Comparison of ENCODE assay signal across 9 cellular contexts in genomic region chr15:77505556-77505955, GRCh38.
"Had no signal": no experiment of that assay in that cellular context is flagged by ENCODE, and none has a peak within 500 bp of the region (broad histone marks: within the 10 kb centered on the region; RNA-seq: fewer than 3 reads in every experiment).

No MANE protein-coding gene starts in this region.

- ATAC-seq: activated CD4-positive, alpha-beta T cell treated with anti-CD3 and anti-CD28 coated beads for 36 hours; naive thymus-derived CD8-positive, alpha-beta T cell; stimulated activated memory B cell treated with anti-CD40 and anti-IgM and Interleukin-4, amounts not matched to agents 10 μg/mL and 1 μg/mL and 100 μg/mL, for 72 hours; T-cell had no signal

- FAIRE-seq: frontal cortex, pancreas had no signal

- H3K4me3 ChIP-seq: pancreas had no signal

- H3K36me3 ChIP-seq: pancreas had no signal

- H3K9me3 ChIP-seq: pancreas had no signal

- H3K27me3 ChIP-seq: pancreas had no signal

- DNase-seq: activated CD4-positive, alpha-beta T cell treated with anti-CD3 and anti-CD28 coated beads for 36 hours; activated CD4-positive, alpha-beta T cell treated with anti-CD3 and anti-CD28 coated beads, Interleukin-2, amount 50 U/mL, for 48 hours; mesenchymal stem cell; naive thymus-derived CD8-positive, alpha-beta T cell; pancreas; stimulated activated CD4-positive, alpha-beta T cell treated with anti-CD3 and anti-CD28 coated beads, Interleukin-4, amount 100 ng/mL, for 4 hours; T-cell had no signal
